In the genomic region with DNA sequence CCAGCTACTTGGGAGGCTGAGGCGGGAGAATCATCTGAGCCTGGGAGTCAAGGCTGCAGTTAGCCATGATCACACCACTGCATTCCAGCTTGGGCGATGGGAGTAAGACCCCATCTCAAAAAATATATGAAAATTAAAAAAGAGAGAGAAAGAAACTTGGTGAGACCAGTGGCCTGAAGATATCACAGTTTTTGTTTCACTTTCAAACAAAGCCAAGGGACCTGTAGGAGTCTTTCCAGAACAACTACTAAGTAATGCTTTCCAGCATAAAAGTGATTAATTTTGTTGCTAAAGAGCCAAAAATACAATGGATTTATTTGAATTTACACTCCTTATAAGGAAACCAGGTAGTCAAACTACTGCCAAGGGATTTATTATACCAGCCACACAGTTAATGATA, we compare ENCODE assay signal across 17 cellular contexts.
A peak's percentile ranks its signal among the peaks of the same experiment; 100 is the strongest.
DNase-seq lines count a peak whose midpoint lies in the region; ATAC-seq and TF ChIP-seq lines count a peak whose summit lies in the region.
"Had no signal": no experiment of that assay in that cellular context is flagged by ENCODE, and none has a peak within 500 bp of the region (broad histone marks: within the 10 kb centered on the region; RNA-seq: fewer than 3 reads in every experiment).

No MANE protein-coding gene starts in this region.

- CTCF ChIA-PET in activated naive CD4-positive, alpha-beta T cell treated with anti-CD3 and anti-CD28 coated beads, Interleukin-2, amount 10 ng/mL, durations not matched to agents 7 days and 5 days (lab: Charles Lee): interaction anchor here (0.6 kb wide), 1 partner anchor 18 kb away, joined by 3 read pairs; no protein-coding TSS in a partner anchor

- ATAC-seq in stimulated activated effector memory CD8-positive, alpha-beta T cell treated with anti-CD3 and anti-CD28 coated beads, Interleukin-12 subunit alpha, Interleukin-12 subunit beta, amount 100 ng/mL, for 72 hours: no peak
- no peak for ATAC-seq in GM21825 (IDR thresholded peaks at IDR 0.05; ENCODE audit: unreplicated experiment)
- ATAC-seq: K562 had no signal

- no peak overlapping the region for H3K4me3 Mint-ChIP-seq in activated naive CD4-positive, alpha-beta T cell treated with anti-CD3 and anti-CD28 coated beads, Interleukin-2, amount 10 ng/mL, durations not matched to agents 7 days and 5 days
- H3K4me3 Mint-ChIP-seq in stimulated activated effector memory CD8-positive, alpha-beta T cell treated with anti-CD3 and anti-CD28 coated beads, Interleukin-12 subunit alpha, Interleukin-12 subunit beta, amount 100 ng/mL, for 72 hours: no peak overlapping the region
- H3K4me3 Mint-ChIP-seq: H9 had no signal

- no peaks in the 10 kb centered on the region for H4K20me1 ChIP-seq in MM.1S (ENCODE audit: insufficient read depth, low read length)

- peak overlapping the region; percentile 23; the same call in 1 of the 2 replicates for H2AFZ ChIP-seq in MM.1S (ENCODE audit: low read length)

- no peaks in the 10 kb centered on the region for H3K27me3 Mint-ChIP-seq in activated naive CD4-positive, alpha-beta T cell treated with anti-CD3 and anti-CD28 coated beads, Interleukin-2, amount 10 ng/mL, durations not matched to agents 7 days and 5 days

- peaks cover 2% of the 10 kb centered on the region; the same call in 1 of the 2 replicates for H3F3A ChIP-seq in MM.1S (ENCODE audit: insufficient read depth, low read length)

- peaks cover 5% of the 10 kb centered on the region; the same call in 1 of the 2 replicates for H3K4me1 ChIP-seq in MM.1S (ENCODE audit: low read length)

- H3K27me3 ChIP-seq in MM.1S (replicated peaks; ENCODE audit: insufficient read depth, low read length): no peaks in the 10 kb centered on the region

- H3K79me2 ChIP-seq in MM.1S (ENCODE audit: low read length): no peaks in the 10 kb centered on the region

- no peak for DNase-seq in activated naive CD4-positive, alpha-beta T cell treated with anti-CD3 and anti-CD28 coated beads, Interleukin-2, amount 10 ng/mL, durations not matched to agents 7 days and 5 days
- DNase-seq in activated naive CD4-positive, alpha-beta T cell (lab: John Stamatoyannopoulos, UW): no peak
- DNase-seq in GM19238 (ENCODE audit: insufficient read length, low spot score) (peak; percentile 4), MM.1S (peak; percentile 38), AG20443 (ENCODE audit: low spot score) (no peak), NCI-H748 treated with DMSO at 0.1 percent for 48 hours (lab: John Stamatoyannopoulos, UW) (no peak)
- no peak for DNase-seq in stimulated activated effector memory CD8-positive, alpha-beta T cell treated with anti-CD3 and anti-CD28 coated beads, Interleukin-12 subunit alpha, Interleukin-12 subunit beta, amount 100 ng/mL, for 72 hours (ENCODE audit: low spot score in 2 of 2)
- DNase-seq: C1 segment of cervical spinal cord, H9, NCI-H1436 treated with DMSO at 0.1 percent for 48 hours, NCI-H2081, NCI-H510A treated with DMSO at 0.1 percent for 48 hours, Right ventricle myocardium superior, SK-N-SH, T-helper 1 cell had no signal

- H3K27ac ChIP-seq in MM.1S (ENCODE audit: low read length): no peak overlapping the region

- no peaks in the 10 kb centered on the region for H3K9me3 Mint-ChIP-seq in activated naive CD4-positive, alpha-beta T cell treated with anti-CD3 and anti-CD28 coated beads, Interleukin-2, amount 10 ng/mL, durations not matched to agents 7 days and 5 days
- no peaks in the 10 kb centered on the region for H3K9me3 Mint-ChIP-seq in stimulated activated effector memory CD8-positive, alpha-beta T cell treated with anti-CD3 and anti-CD28 coated beads, Interleukin-12 subunit alpha, Interleukin-12 subunit beta, amount 100 ng/mL, for 72 hours
- H3K9me3 Mint-ChIP-seq: H9 had no signal

- peak overlapping the region; percentile 69 for H3K27ac Mint-ChIP-seq in activated naive CD4-positive, alpha-beta T cell treated with anti-CD3 and anti-CD28 coated beads, Interleukin-2, amount 10 ng/mL, durations not matched to agents 7 days and 5 days
- peak overlapping the region; percentile 61 for H3K27ac Mint-ChIP-seq in stimulated activated effector memory CD8-positive, alpha-beta T cell treated with anti-CD3 and anti-CD28 coated beads, Interleukin-12 subunit alpha, Interleukin-12 subunit beta, amount 100 ng/mL, for 72 hours
- H3K27ac Mint-ChIP-seq: H9 had no signal

- peaks cover 7% of the 10 kb centered on the region for H3K4me1 Mint-ChIP-seq in activated naive CD4-positive, alpha-beta T cell treated with anti-CD3 and anti-CD28 coated beads, Interleukin-2, amount 10 ng/mL, durations not matched to agents 7 days and 5 days
- no peaks in the 10 kb centered on the region for H3K4me1 Mint-ChIP-seq in stimulated activated effector memory CD8-positive, alpha-beta T cell treated with anti-CD3 and anti-CD28 coated beads, Interleukin-12 subunit alpha, Interleukin-12 subunit beta, amount 100 ng/mL, for 72 hours
- H3K4me1 Mint-ChIP-seq: H9 had no signal

- peak overlapping the region; percentile 43; the same call in 1 of the 2 replicates for H3K4me2 ChIP-seq in MM.1S (ENCODE audit: low read depth, low read length)
- H3K4me2 ChIP-seq: SK-N-SH had no signal

- no peaks in the 10 kb centered on the region for H3K9me3 ChIP-seq in MM.1S (replicated peaks; ENCODE audit: insufficient read depth, low read length)
- H3K9me3 ChIP-seq: SK-N-SH had no signal

- TF ChIP-seq CTCF in MM.1S (IDR thresholded peaks at IDR 0.05; ENCODE audit: low read length): no peak

- no peak overlapping the region for H3K4me3 ChIP-seq in MM.1S (ENCODE audit: low read length)
- H3K4me3 ChIP-seq: K562 had no signal

- no peak overlapping the region for H3K9ac ChIP-seq in MM.1S (ENCODE audit: low read length)
- H3K9ac ChIP-seq: SK-N-SH had no signal

- no peaks in the 10 kb centered on the region for H3K36me3 ChIP-seq in MM.1S (replicated peaks; ENCODE audit: insufficient read depth, low read length)

- no peaks in the 10 kb centered on the region for H3K9me2 ChIP-seq in MM.1S (replicated peaks; ENCODE audit: insufficient read depth, low read length)
- H3K9me2 ChIP-seq: SK-N-SH had no signal

- peaks cover 13% of the 10 kb centered on the region for H3K36me3 Mint-ChIP-seq in activated naive CD4-positive, alpha-beta T cell treated with anti-CD3 and anti-CD28 coated beads, Interleukin-2, amount 10 ng/mL, durations not matched to agents 7 days and 5 days
- peaks cover 8% of the 10 kb centered on the region for H3K36me3 Mint-ChIP-seq in stimulated activated effector memory CD8-positive, alpha-beta T cell treated with anti-CD3 and anti-CD28 coated beads, Interleukin-12 subunit alpha, Interleukin-12 subunit beta, amount 100 ng/mL, for 72 hours

Comparison
In these comparisons a context has a peak if more than half of its experiments do, and no peak if none do; other contexts are left out.
1. DNase-seq: peak in GM19238 (single experiment) and MM.1S (single experiment); none in activated naive CD4-positive, alpha-beta T cell treated with anti-CD3 and anti-CD28 coated beads, Interleukin-2, amount 10 ng/mL, durations not matched to agents 7 days and 5 days (single experiment), activated naive CD4-positive, alpha-beta T cell (0 of 4), stimulated activated effector memory CD8-positive, alpha-beta T cell treated with anti-CD3 and anti-CD28 coated beads, Interleukin-12 subunit alpha, Interleukin-12 subunit beta, amount 100 ng/mL, for 72 hours (0 of 2), AG20443 (single experiment) and NCI-H748 treated with DMSO at 0.1 percent for 48 hours (single experiment).